Comparison of ENCODE assay signal across 18 cellular contexts in the genomic region with DNA sequence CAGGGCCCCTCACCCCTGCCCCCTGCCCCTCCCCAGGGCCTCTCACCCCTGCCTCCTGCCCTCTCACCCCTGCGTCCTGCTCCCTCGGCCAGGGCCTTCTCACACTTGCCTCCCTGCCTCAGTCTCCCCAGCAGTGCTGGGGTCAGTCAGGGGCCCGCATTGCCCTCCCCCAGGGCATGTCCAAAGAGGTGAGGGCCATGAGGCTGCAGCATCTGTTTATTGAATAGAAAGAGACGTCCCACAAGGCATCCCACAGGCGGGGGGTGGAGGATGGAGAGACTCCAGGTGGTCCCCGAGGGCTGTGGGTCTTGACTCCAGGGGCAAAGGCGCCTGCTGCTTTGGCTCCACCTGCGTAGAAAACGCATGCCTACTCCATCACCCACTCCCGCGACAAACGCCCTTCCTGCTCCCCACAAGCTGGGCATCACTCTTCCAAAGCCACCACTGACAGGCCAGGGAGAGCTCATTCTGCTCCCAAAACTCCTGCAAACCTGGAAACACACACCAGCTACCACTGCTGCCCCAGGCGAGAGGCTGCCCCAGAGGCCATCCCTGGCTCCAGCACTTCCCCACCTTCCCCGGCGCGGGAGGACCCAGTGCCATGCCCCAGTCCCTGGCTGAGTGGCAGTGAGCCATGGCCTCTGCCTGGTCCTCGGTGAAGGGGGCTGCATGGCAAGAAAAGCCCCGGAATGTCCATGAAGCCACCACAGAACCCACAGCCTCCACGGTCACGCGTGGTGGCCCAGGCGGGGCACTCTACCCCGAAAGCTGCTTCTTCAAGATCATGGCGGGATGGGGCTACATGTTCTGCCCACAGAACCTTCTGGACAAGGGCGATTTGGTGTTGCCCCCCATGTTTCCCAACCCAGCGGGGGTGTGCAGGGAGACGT. TPM values are rescaled to one million over a fixed set of nuclear protein-coding genes. Genes with fewer than 3 reads are reported as not detected.
"Had no signal": no experiment of that assay in that cellular context is flagged by ENCODE, and none has a peak within 500 bp of the region (broad histone marks: within the 10 kb centered on the region; RNA-seq: fewer than 3 reads in every experiment).

No MANE protein-coding gene starts in this region.

- H3K27ac ChIP-seq: cardiac muscle cell, heart left ventricle, neutrophil, suprapubic skin, upper lobe of left lung had no signal

- H3K36me3 ChIP-seq: cardiac muscle cell, heart left ventricle, neutrophil, suprapubic skin, upper lobe of left lung had no signal

- DNase-seq: activated CD4-positive, alpha-beta T cell treated with anti-CD3 and anti-CD28 coated beads for 36 hours; activated CD8-positive, alpha-beta memory T cell treated with anti-CD3 and anti-CD28 coated beads, Interleukin-2, amount 50 U/mL, for 48 hours; activated CD8-positive, alpha-beta T cell treated with anti-CD3 and anti-CD28 coated beads for 36 hours; cortex of kidney; effector memory CD4-positive, alpha-beta T cell; left ventricle myocardium superior; stimulated activated naive CD4-positive, alpha-beta T cell; T-helper 9 cell had no signal

- ATAC-seq: activated CD4-positive, alpha-beta T cell treated with anti-CD3 and anti-CD28 coated beads for 36 hours; activated CD8-positive, alpha-beta T cell treated with anti-CD3 and anti-CD28 coated beads for 36 hours; heart left ventricle; left ventricle myocardium superior; right cardiac atrium had no signal

- H3K4me3 Mint-ChIP-seq: activated CD4-positive, alpha-beta T cell treated with anti-CD3 and anti-CD28 coated beads for 36 hours; activated CD8-positive, alpha-beta T cell treated with anti-CD3 and anti-CD28 coated beads for 36 hours had no signal

- H3K27me3 ChIP-seq: cardiac muscle cell, upper lobe of left lung had no signal

- H3K9me3 ChIP-seq: neutrophil had no signal

- H3K4me1 Mint-ChIP-seq: activated CD4-positive, alpha-beta T cell treated with anti-CD3 and anti-CD28 coated beads for 36 hours had no signal

- H3K4me3 ChIP-seq: cardiac muscle cell, heart left ventricle, suprapubic skin, upper lobe of left lung had no signal

- H3K27ac Mint-ChIP-seq: activated CD4-positive, alpha-beta T cell treated with anti-CD3 and anti-CD28 coated beads for 36 hours; activated CD8-positive, alpha-beta T cell treated with anti-CD3 and anti-CD28 coated beads for 36 hours had no signal

RNA-seq across cellular contexts. Expression of gene LCN8, which starts 1.6 kb away (rescaled TPM):
- total RNA-seq: activated CD4-positive, alpha-beta T cell treated with anti-CD3 and anti-CD28 coated beads for 36 hours; activated CD8-positive, alpha-beta T cell treated with anti-CD3 and anti-CD28 coated beads for 36 hours; cardiac muscle cell; fibroblast of lung; frontal cortex; heart left ventricle; left ventricle myocardium superior; right cardiac atrium; suprapubic skin; upper lobe of left lung had no signal
- polyA plus RNA-seq: cardiac muscle cell, fibroblast of lung, heart left ventricle, keratinocyte, right cardiac atrium had no signal

RNA-seq across cellular contexts. Expression of gene LCN15, which starts 4.6 kb away (rescaled TPM):
- total RNA-seq: activated CD4-positive, alpha-beta T cell treated with anti-CD3 and anti-CD28 coated beads for 36 hours; activated CD8-positive, alpha-beta T cell treated with anti-CD3 and anti-CD28 coated beads for 36 hours; fibroblast of lung; frontal cortex; myocyte had no signal
- polyA plus RNA-seq: cardiac muscle cell, fibroblast of lung, keratinocyte had no signal

RNA-seq across cellular contexts. Expression of gene LCN6, which starts 11.4 kb away (rescaled TPM):
- total RNA-seq: activated CD4-positive, alpha-beta T cell treated with anti-CD3 and anti-CD28 coated beads for 36 hours; activated CD8-positive, alpha-beta T cell treated with anti-CD3 and anti-CD28 coated beads for 36 hours; cardiac muscle cell; fibroblast of lung; frontal cortex; myocyte had no signal
- polyA plus RNA-seq: cardiac muscle cell, fibroblast of lung, keratinocyte had no signal

RNA-seq across cellular contexts. Expression of gene LCN10, which starts 16.9 kb away (rescaled TPM):
- total RNA-seq: fibroblast of lung, frontal cortex, myocyte had no signal
- polyA plus RNA-seq: fibroblast of lung, keratinocyte had no signal
